Comparison of ENCODE assay signal across 15 cellular contexts in the genomic region with DNA sequence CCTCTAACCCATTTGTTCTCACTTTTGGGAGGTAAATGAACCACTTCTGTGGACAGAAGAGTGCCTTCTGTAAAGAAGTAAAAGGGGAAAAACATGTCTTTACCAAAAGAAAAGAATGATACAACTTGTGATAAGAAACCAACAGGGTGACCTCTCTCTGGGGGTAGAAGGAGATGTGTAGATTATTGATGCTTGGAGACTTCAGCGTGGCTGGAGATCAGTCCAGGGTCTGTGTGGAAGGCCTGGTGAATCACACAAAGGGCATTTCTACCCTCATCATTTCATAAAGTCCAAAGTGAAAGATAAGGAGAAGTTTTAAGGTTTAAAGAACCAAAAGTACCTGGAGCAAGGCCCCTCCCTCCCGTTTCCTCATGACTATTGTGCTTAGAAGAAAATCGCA.
DNase-seq lines count a peak whose midpoint lies in the region; ATAC-seq and TF ChIP-seq lines count a peak whose summit lies in the region.
"Had no signal": no experiment of that assay in that cellular context is flagged by ENCODE, and none has a peak within 500 bp of the region (broad histone marks: within the 10 kb centered on the region; RNA-seq: fewer than 3 reads in every experiment).

No MANE protein-coding gene starts in this region.

- no peaks in the 10 kb centered on the region for H3K27me3 ChIP-seq in breast epithelium
- H3K27me3 ChIP-seq in tibial artery: no peaks in the 10 kb centered on the region
- no peaks in the 10 kb centered on the region for H3K27me3 ChIP-seq in WERI-Rb-1 (ENCODE audit: insufficient read depth, low read depth, severe bottlenecking)
- H3K27me3 ChIP-seq: MG63 had no signal

- POLR2A ChIA-PET in MCF 10A (lab: Yijun Ruan, JAX): no interaction called here

- CTCF ChIA-PET in MCF 10A (lab: Yijun Ruan, JAX): no interaction called here

- peaks cover 11% of the 10 kb centered on the region for H3K9me3 Mint-ChIP-seq in MCF 10A (ENCODE audit: unreplicated experiment)
- H3K9me3 Mint-ChIP-seq in activated naive CD4-positive, alpha-beta T cell treated with anti-CD3 and anti-CD28 coated beads, Interleukin-2, amount 50 U/mL, for 72 hours: peaks cover 3 to 5% of the 10 kb centered on the region in 2 donors
- H3K9me3 Mint-ChIP-seq in memory B cell: peaks cover 4% of the 10 kb centered on the region
- H3K9me3 Mint-ChIP-seq: dendritic cell treated with granulocyte-macrophage colony-stimulating factor and Interleukin-4, amounts not matched to agents 40 ng/mL and 50 ng/mL, for 4 days had no signal

- DNase-seq in breast epithelium (ENCODE audit: low spot score in 2 of 2) (no peak), MCF 10A (ENCODE audit: unreplicated experiment) (no peak), memory B cell (ENCODE audit: low spot score in 2 of 2) (no peak), tibial artery (no peak), WERI-Rb-1 (no peak), putamen (ENCODE audit: low spot score) (no peak)
- no peak for DNase-seq in activated naive CD4-positive, alpha-beta T cell treated with anti-CD3 and anti-CD28 coated beads, Interleukin-2, amount 50 U/mL, for 72 hours (ENCODE audit: low spot score in 2 of 2)
- DNase-seq: hippocampal formation; MG63; NCI-H748 treated with DMSO at 0.1 percent for 48 hours; retina; stimulated activated CD4-positive, alpha-beta T cell treated with anti-CD3 and anti-CD28 coated beads, Interleukin-4, amount 100 ng/mL, for 24 hours had no signal

- H3K4me3 ChIP-seq in breast epithelium (no peak overlapping the region), tibial artery (no peak overlapping the region), WERI-Rb-1 (ENCODE audit: low read depth, low read length) (no peak overlapping the region)
- H3K4me3 ChIP-seq: MG63 had no signal

- H3K9me3 ChIP-seq in breast epithelium (peaks cover 7% of the 10 kb centered on the region in 2 donors), tibial artery (peaks cover 0 to 5% (median 0%) of the 10 kb centered on the region in 3 donors), WERI-Rb-1 (ENCODE audit: severe bottlenecking) (no peaks in the 10 kb centered on the region)

- H3K4me1 Mint-ChIP-seq in MCF 10A (ENCODE audit: insufficient read depth, unreplicated experiment): peaks cover 12% of the 10 kb centered on the region
- peaks cover 36% of the 10 kb centered on the region for H3K4me1 Mint-ChIP-seq in memory B cell

- TF ChIP-seq CTCF in breast epithelium (IDR thresholded peaks at IDR 0.05) (no peak), MCF 10A (IDR thresholded peaks at IDR 0.05; ENCODE audit: unreplicated experiment) (no peak), tibial artery (IDR thresholded peaks at IDR 0.05) (no peak), WERI-Rb-1 (IDR thresholded peaks at IDR 0.05; ENCODE audit: low read depth, low read length) (no peak)

- H3K36me3 Mint-ChIP-seq in MCF 10A (ENCODE audit: insufficient read depth, unreplicated experiment): peaks cover 5% of the 10 kb centered on the region
- H3K36me3 Mint-ChIP-seq in activated naive CD4-positive, alpha-beta T cell treated with anti-CD3 and anti-CD28 coated beads, Interleukin-2, amount 50 U/mL, for 72 hours: peaks cover 41 to 68% of the 10 kb centered on the region in 2 donors
- H3K36me3 Mint-ChIP-seq in memory B cell: peaks cover 37% of the 10 kb centered on the region

- no peaks in the 10 kb centered on the region for H3K27me3 Mint-ChIP-seq in MCF 10A (ENCODE audit: insufficient read depth, unreplicated experiment)
- H3K27me3 Mint-ChIP-seq in memory B cell: no peaks in the 10 kb centered on the region
- H3K27me3 Mint-ChIP-seq: dendritic cell treated with granulocyte-macrophage colony-stimulating factor and Interleukin-4, amounts not matched to agents 40 ng/mL and 50 ng/mL, for 4 days had no signal

- ATAC-seq in activated naive CD4-positive, alpha-beta T cell treated with anti-CD3 and anti-CD28 coated beads, Interleukin-2, amount 50 U/mL, for 72 hours: peak in 1 of 2 donors; percentile 77
- ATAC-seq in memory B cell (ENCODE audit: low read depth): no peak
- ATAC-seq in HG02678 (IDR thresholded peaks at IDR 0.05; ENCODE audit: unreplicated experiment): no peak

- no peak for TF ChIP-seq POLR2A in breast epithelium (IDR thresholded peaks at IDR 0.05)

- H3K27ac ChIP-seq in breast epithelium (peak overlapping the region; percentile 16 to 26), tibial artery (peak overlapping the region; percentile 33 to 52), WERI-Rb-1 (no peak overlapping the region)

- no TSS peak for BruUV-seq in MCF 10A (replicated peaks; lab: Mats Ljungman, UMichigan)

- H3K36me3 ChIP-seq in breast epithelium: no peaks in the 10 kb centered on the region
- peaks cover 2 to 10% (median 6%) of the 10 kb centered on the region in 3 donors for H3K36me3 ChIP-seq in tibial artery
- no peaks in the 10 kb centered on the region for H3K36me3 ChIP-seq in WERI-Rb-1
- H3K36me3 ChIP-seq: MG63 had no signal

- H3K4me3 Mint-ChIP-seq in MCF 10A (ENCODE audit: unreplicated experiment) (no peak overlapping the region), memory B cell (no peak overlapping the region)
- H3K4me3 Mint-ChIP-seq: dendritic cell treated with granulocyte-macrophage colony-stimulating factor and Interleukin-4, amounts not matched to agents 40 ng/mL and 50 ng/mL, for 4 days; nephron had no signal

- intact Hi-C loops in breast epithelium (cut with DNase I; ENCODE audit: low total_unique reads) (no loop called here), MCF 10A (cut with micrococcal nuclease) (no loop called here), tibial artery (cut with DNase I; ENCODE audit: low total_unique reads) (no loop called here)

- no peaks in the 10 kb centered on the region for H3K4me1 ChIP-seq in breast epithelium
- H3K4me1 ChIP-seq in tibial artery: peaks cover 0 to 86% (median 24%) of the 10 kb centered on the region in 4 donors

- H3K27ac Mint-ChIP-seq in MCF 10A (ENCODE audit: low read depth, unreplicated experiment) (no peak overlapping the region), memory B cell (peak overlapping the region; percentile 24)
- H3K27ac Mint-ChIP-seq in activated naive CD4-positive, alpha-beta T cell treated with anti-CD3 and anti-CD28 coated beads, Interleukin-2, amount 50 U/mL, for 72 hours: peak overlapping the region; percentile 65 to 80
- H3K27ac Mint-ChIP-seq: dendritic cell treated with granulocyte-macrophage colony-stimulating factor and Interleukin-4, amounts not matched to agents 40 ng/mL and 50 ng/mL, for 4 days had no signal
